In the genomic region with DNA sequence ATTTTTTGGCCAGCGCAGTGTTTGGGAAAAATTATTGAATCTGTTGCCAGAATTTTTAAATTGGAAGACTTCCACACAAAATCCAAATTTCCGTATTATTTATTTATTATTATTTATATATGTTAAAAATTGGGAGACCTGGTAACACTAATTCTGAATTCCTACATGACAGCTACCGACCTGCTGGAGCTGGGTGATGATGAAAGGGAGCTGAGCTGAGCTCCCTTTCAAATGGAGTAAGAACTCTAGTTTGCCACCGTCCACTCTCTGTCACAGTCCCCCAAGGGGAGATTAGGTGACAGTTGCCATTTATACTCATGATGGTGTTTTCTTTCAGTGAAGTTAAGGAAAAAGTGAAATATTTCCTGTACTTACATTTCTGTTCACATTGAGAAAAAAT, we compare ENCODE assay signal across 8 cellular contexts. TPM values are rescaled to one million over a fixed set of nuclear protein-coding genes. Genes with fewer than 3 reads are reported as not detected.
DNase-seq lines count a peak whose midpoint lies in the region; ATAC-seq and TF ChIP-seq lines count a peak whose summit lies in the region.

No MANE protein-coding gene starts in this region.

- peaks cover 30% of the 10 kb centered on the region for H4K20me1 ChIP-seq in Loucy (ENCODE audit: insufficient read depth, low read length, poor library complexity, severe bottlenecking)

- no peaks in the 10 kb centered on the region for H3K9me2 ChIP-seq in Loucy (replicated peaks; ENCODE audit: low read depth, low read length)

- peak overlapping the region in 1 of 7 donors; percentile 88 for H3K27ac Mint-ChIP-seq in CD14-positive monocyte

- H2AFZ ChIP-seq in Loucy (ENCODE audit: low read length): no peak overlapping the region
- H2AFZ ChIP-seq in neuron (ENCODE audit: low read depth, low read length): peak overlapping the region; percentile 27

- peaks cover 56% of the 10 kb centered on the region for H3K79me2 ChIP-seq in Loucy (ENCODE audit: insufficient read depth, low read length)

- ATAC-seq in HG02938 (IDR thresholded peaks at IDR 0.05; ENCODE audit: unreplicated experiment) (no peak), HG02623 (IDR thresholded peaks at IDR 0.05; ENCODE audit: unreplicated experiment) (no peak)

- peak overlapping the region; percentile 100 for H3K4me2 ChIP-seq in Loucy (ENCODE audit: low read depth, low read length, poor library complexity, severe bottlenecking)

- H3K27ac ChIP-seq in duodenal mucosa (ENCODE audit: low read depth, low read length): no peak overlapping the region

- peaks cover 5 to 14% (median 6%) of the 10 kb centered on the region in 3 donors for H3K27me3 Mint-ChIP-seq in CD14-positive monocyte (ENCODE audit: low read depth in 3 of 3)

- DNase-seq in CD14-positive monocyte (ENCODE audit: low spot score) (no peak), dermis blood vessel endothelial cell (no peak), DMS153 treated with DMSO at 0.1 percent for 48 hours (lab: John Stamatoyannopoulos, UW; ENCODE audit: unreplicated experiment) (no peak)

- peak overlapping the region; percentile 96 to 99 for H3K4me3 Mint-ChIP-seq in CD14-positive monocyte

- H3K4me1 ChIP-seq in Loucy (ENCODE audit: insufficient read depth, low read length, poor library complexity, severe bottlenecking) (peaks cover 41% of the 10 kb centered on the region), duodenal mucosa (ENCODE audit: control insufficient read depth in 1 of 2, insufficient read depth in 2 of 2, low read length in 2 of 2) (peaks cover 12 to 22% of the 10 kb centered on the region in 2 donors), neuron (ENCODE audit: insufficient read depth, low read length) (peaks cover 9% of the 10 kb centered on the region)

- H3K36me3 ChIP-seq in Loucy (ENCODE audit: insufficient read depth, low read length): no peaks in the 10 kb centered on the region
- no peaks in the 10 kb centered on the region for H3K36me3 ChIP-seq in duodenal mucosa (ENCODE audit: control insufficient read depth in 1 of 2, insufficient read depth in 2 of 2, low read length in 2 of 2)
- no peaks in the 10 kb centered on the region for H3K36me3 ChIP-seq in neuron (ENCODE audit: insufficient read depth, low read length)

- no peak for TF ChIP-seq CTCF in CD14-positive monocyte (IDR thresholded peaks at IDR 0.05)
- TF ChIP-seq CTCF in Loucy (conservative IDR thresholded peaks at IDR 0.05; ENCODE audit: low read length): no peak

- H3K4me3 ChIP-seq in Loucy (ENCODE audit: low read length, poor library complexity, severe bottlenecking): peak overlapping the region; percentile 96
- peak overlapping the region; percentile 70 to 90 for H3K4me3 ChIP-seq in duodenal mucosa (ENCODE audit: low read depth in 1 of 2, low read length in 2 of 2)
- H3K4me3 ChIP-seq in neuron (ENCODE audit: low read length): peak overlapping the region; percentile 59

- H3K9me3 Mint-ChIP-seq in CD14-positive monocyte: peaks cover 0 to 4% (median 0%) of the 10 kb centered on the region in 7 donors

- intact Hi-C loops in CD14-positive monocyte (cut with micrococcal nuclease): loop anchor here (10.0 kb wide), 2 partner anchors 64 to 74 kb away; no protein-coding TSS in a partner anchor

- H3F3A ChIP-seq in Loucy (ENCODE audit: low read depth): 0 out of 2 replicates have a peak, but pooled peaks cover 5% of the 10 kb centered on the region

- H3K36me3 Mint-ChIP-seq in CD14-positive monocyte: peaks cover 10 to 15% of the 10 kb centered on the region in 2 donors

- no peaks in the 10 kb centered on the region for H3K9me3 ChIP-seq in Loucy (ENCODE audit: insufficient read depth, low read depth, low read length)
- no peaks in the 10 kb centered on the region for H3K9me3 ChIP-seq in duodenal mucosa (ENCODE audit: control insufficient read depth in 1 of 2, low read length in 2 of 2)
- H3K9me3 ChIP-seq in neuron (ENCODE audit: low read length): no peaks in the 10 kb centered on the region

- H3K4me1 Mint-ChIP-seq in CD14-positive monocyte: peaks cover 45% of the 10 kb centered on the region

- no peaks in the 10 kb centered on the region for H3K27me3 ChIP-seq in Loucy (ENCODE audit: insufficient read depth, low read length, poor library complexity, severe bottlenecking)
- no peaks in the 10 kb centered on the region for H3K27me3 ChIP-seq in duodenal mucosa (ENCODE audit: control insufficient read depth in 1 of 2, insufficient read depth in 2 of 2, low read length in 2 of 2)
- no peaks in the 10 kb centered on the region for H3K27me3 ChIP-seq in neuron (ENCODE audit: insufficient read depth, low read length)

- H3K9ac ChIP-seq in Loucy (ENCODE audit: low read depth, low read length, poor library complexity, severe bottlenecking) (peak overlapping the region; percentile 88), duodenal mucosa (ENCODE audit: low read depth in 1 of 2, low read length in 2 of 2) (peak overlapping the region; percentile 72 to 80)

RNA-seq across cellular contexts. Expression of gene CRTC3, which starts 1.4 kb away (rescaled TPM):
- polyA plus RNA-seq in CD14-positive monocyte: 10 to 100 TPM in 1 of 2 donors, 1 to 10 TPM in 1; 6.0 to 12.2 TPM
- total RNA-seq in dermis blood vessel endothelial cell: 11.1 and 13.4 TPM in 2 replicates
